Comparison of ENCODE assay signal across 8 cellular contexts in the genomic region with DNA sequence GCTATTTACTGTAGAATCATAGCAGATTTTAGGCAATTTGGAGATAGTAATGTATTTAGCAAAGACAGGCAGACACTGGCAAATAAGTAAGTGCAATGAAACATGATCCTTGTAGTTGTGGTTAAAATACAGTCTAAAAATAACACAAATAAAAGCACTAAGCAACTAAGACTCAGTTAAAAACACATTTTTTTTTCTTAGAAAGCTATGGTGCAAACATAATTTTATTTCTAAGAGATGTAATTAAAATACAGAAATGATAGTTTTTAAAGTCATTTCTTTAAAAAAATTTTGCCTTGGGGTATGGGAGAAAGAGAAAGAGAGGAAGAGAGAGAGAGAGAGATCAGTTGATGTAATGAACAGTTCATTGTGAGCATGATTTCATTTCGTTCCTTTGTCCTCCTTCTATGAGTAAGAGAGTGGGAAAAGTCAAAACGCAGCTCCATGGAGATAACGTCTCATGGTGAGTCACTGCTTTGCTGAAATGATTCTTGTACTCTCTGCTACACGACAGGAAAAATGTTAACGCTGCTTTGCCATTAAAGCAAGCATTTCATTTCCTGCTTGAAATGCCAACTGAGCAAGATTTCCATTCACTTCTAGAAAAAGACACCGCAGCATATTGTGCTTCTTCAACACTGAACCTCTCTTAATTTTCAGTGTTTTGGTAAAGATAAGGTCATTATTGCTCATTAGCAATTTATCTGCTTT.
DNase-seq lines count a peak whose midpoint lies in the region; ATAC-seq and TF ChIP-seq lines count a peak whose summit lies in the region.

No MANE protein-coding gene starts in this region.

- TF ChIP-seq CTCF in AG10803 (conservative IDR thresholded peaks at IDR 0.05; ENCODE audit: low read length) (no peak), coronary artery (IDR thresholded peaks at IDR 0.05) (no peak), stomach (IDR thresholded peaks at IDR 0.05) (no peak)

- H3K27me3 ChIP-seq in stomach: no peaks in the 10 kb centered on the region

- H3K4me3 ChIP-seq in AG10803 (ENCODE audit: low read length) (peak overlapping the region; percentile 42), coronary artery (peak overlapping the region; percentile 50), stomach (no peak overlapping the region)

- H3K4me1 ChIP-seq in stomach: peaks cover 0 to 22% (median 14%) of the 10 kb centered on the region in 4 donors

- H3K9me3 ChIP-seq in stomach: no peaks in the 10 kb centered on the region

- H3K36me3 ChIP-seq in stomach: peaks cover 0 to 17% (median 16%) of the 10 kb centered on the region in 4 donors

- intact Hi-C loops in stomach (cut with DNase I; ENCODE audit: low total_unique reads): no loop called here

- no peak for TF ChIP-seq EP300 in stomach (IDR thresholded peaks at IDR 0.05)

- WGBS in stomach, 5 donors: 3 to 7% (median 4%) methylated on average over 6 of the region's 6 CpGs

- DNase-seq in AG10803 (ENCODE audit: low read depth): peak; percentile 93
- peak; percentile 98 for DNase-seq in LHCN-M2 (ENCODE audit: low read depth)
- DNase-seq in SK-N-DZ (ENCODE audit: low spot score): peak; percentile 33
- DNase-seq in coronary artery (ENCODE audit: low spot score): no peak
- DNase-seq in lung microvascular endothelial cell (ENCODE audit: low read depth in 2 of 2): peak; percentile 85 to 98
- no peak for DNase-seq in stomach

- ATAC-seq in GM18907 (IDR thresholded peaks at IDR 0.05; ENCODE audit: unreplicated experiment) (peak; percentile 68), HG02973 (IDR thresholded peaks at IDR 0.05; ENCODE audit: unreplicated experiment) (no peak)

- no peak for TF ChIP-seq POLR2A in stomach (IDR thresholded peaks at IDR 0.05)

- H3K27ac ChIP-seq in coronary artery (peak overlapping the region; percentile 40 to 75), stomach (peak overlapping the region in 4 of 5 donors; percentile 13 to 78 (median 62))

Comparison
In these comparisons a context has a peak if more than half of its experiments do, and no peak if none do; other contexts are left out.
1. DNase-seq: peak in AG10803 (single experiment), LHCN-M2 (single experiment), SK-N-DZ (single experiment) and lung microvascular endothelial cell (2 of 2); none in coronary artery (single experiment) and stomach (single experiment).
2. H3K4me3 ChIP-seq: peak in AG10803 (single experiment) and coronary artery (single experiment); none in stomach (0 of 4).